In the genomic region with DNA sequence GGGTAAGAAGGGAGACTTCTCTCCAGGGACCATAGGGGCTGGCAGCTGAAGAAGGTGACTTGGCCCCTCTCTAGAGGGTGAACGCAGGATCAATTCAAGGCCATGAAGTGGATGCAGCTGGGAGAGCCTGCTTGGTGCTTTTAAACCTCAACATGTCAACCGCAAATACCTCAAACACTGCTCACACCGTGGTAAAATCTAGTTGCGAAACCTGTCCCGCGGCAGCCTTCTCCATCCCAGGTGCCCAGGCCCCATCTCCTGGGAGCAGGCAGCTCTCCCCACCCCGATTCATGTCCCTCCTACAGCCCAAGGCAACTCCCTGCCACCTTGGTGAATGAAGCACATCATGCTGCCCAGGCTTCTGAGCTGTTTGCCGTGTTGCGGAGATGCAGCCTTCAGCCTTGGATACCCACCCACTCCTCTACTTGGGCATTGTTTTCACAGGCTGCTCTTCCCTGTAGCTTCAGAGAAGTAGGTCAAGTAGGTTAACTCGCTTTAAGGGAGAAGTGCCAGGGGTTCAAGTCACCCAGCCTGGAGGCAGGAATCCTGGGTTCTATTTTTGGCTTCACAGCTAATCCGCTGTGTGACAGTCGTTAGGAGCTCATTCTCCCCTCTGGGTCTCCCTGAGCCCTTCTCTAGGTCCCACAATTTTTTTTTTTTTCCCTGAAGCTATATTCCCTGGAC, we compare ENCODE assay signal across 23 cellular contexts. TPM values are rescaled to one million over a fixed set of nuclear protein-coding genes. Genes with fewer than 3 reads are reported as not detected.
A peak's percentile ranks its signal among the peaks of the same experiment; 100 is the strongest.
DNase-seq lines count a peak whose midpoint lies in the region; ATAC-seq and TF ChIP-seq lines count a peak whose summit lies in the region.
"Had no signal": no experiment of that assay in that cellular context is flagged by ENCODE, and none has a peak within 500 bp of the region (broad histone marks: within the 10 kb centered on the region; RNA-seq: fewer than 3 reads in every experiment).

No MANE protein-coding gene starts in this region.

- TF ChIP-seq CTCF in left ventricle myocardium inferior (IDR thresholded peaks at IDR 0.05; ENCODE audit: borderline replicate concordance) (no peak), glutamatergic neuron (IDR thresholded peaks at IDR 0.05; ENCODE audit: partially characterized antibody, unreplicated experiment) (no peak), endothelial cell (IDR thresholded peaks at IDR 0.05; ENCODE audit: unreplicated experiment) (no peak)

- peaks cover 3% of the 10 kb centered on the region for H3K4me1 ChIP-seq in left ventricle myocardium inferior
- H3K4me1 ChIP-seq: A549, neural progenitor cell had no signal

- H3K27me3 Mint-ChIP-seq in glutamatergic neuron (ENCODE audit: unreplicated experiment): peaks cover 11% of the 10 kb centered on the region
- peaks cover 4% of the 10 kb centered on the region for H3K27me3 Mint-ChIP-seq in endothelial cell (ENCODE audit: unreplicated experiment)

- H3K9me3 Mint-ChIP-seq in glutamatergic neuron (ENCODE audit: unreplicated experiment) (peaks cover 10% of the 10 kb centered on the region), endothelial cell (ENCODE audit: unreplicated experiment) (no peaks in the 10 kb centered on the region)
- H3K9me3 Mint-ChIP-seq: activated T-cell treated with anti-CD3 and anti-CD28 coated beads, Interleukin-2, amount 50 U/mL, for 24 hours had no signal

- no peak overlapping the region for H3K4me3 Mint-ChIP-seq in glutamatergic neuron (ENCODE audit: unreplicated experiment)
- H3K4me3 Mint-ChIP-seq in endothelial cell (ENCODE audit: unreplicated experiment): no peak overlapping the region
- H3K4me3 Mint-ChIP-seq: activated CD8-positive, alpha-beta T cell treated with anti-CD3 and anti-CD28 coated beads, Interleukin-2, amount 10 ng/mL, durations not matched to agents 7 days and 5 days; activated T-cell treated with anti-CD3 and anti-CD28 coated beads, Interleukin-2, amount 50 U/mL, for 24 hours; B cell; neural progenitor cell had no signal

- no peaks in the 10 kb centered on the region for H3K4me1 Mint-ChIP-seq in glutamatergic neuron (ENCODE audit: low read depth, unreplicated experiment)
- peaks cover 33% of the 10 kb centered on the region for H3K4me1 Mint-ChIP-seq in endothelial cell (ENCODE audit: unreplicated experiment)

- H3K27me3 ChIP-seq in left ventricle myocardium inferior (ENCODE audit: low read depth): no peaks in the 10 kb centered on the region

- H3K27ac Mint-ChIP-seq in glutamatergic neuron (ENCODE audit: unreplicated experiment) (peak overlapping the region; percentile 8), endothelial cell (ENCODE audit: unreplicated experiment) (no peak overlapping the region)
- H3K27ac Mint-ChIP-seq: activated CD8-positive, alpha-beta T cell treated with anti-CD3 and anti-CD28 coated beads, Interleukin-2, amount 10 ng/mL, durations not matched to agents 7 days and 5 days; activated T-cell treated with anti-CD3 and anti-CD28 coated beads, Interleukin-2, amount 50 U/mL, for 24 hours; B cell; neural progenitor cell; progenitor cell of endocrine pancreas had no signal

- no peak overlapping the region for H3K27ac ChIP-seq in left ventricle myocardium inferior (replicated peaks)
- H3K27ac ChIP-seq: A549, neural progenitor cell, skin epidermis had no signal

- no peak for DNase-seq in left ventricle myocardium superior
- DNase-seq in left ventricle myocardium inferior: no peak
- peak; percentile 18 for DNase-seq in NCI-H510A (lab: John Stamatoyannopoulos, UW)
- no peak for DNase-seq in glutamatergic neuron
- DNase-seq in endothelial cell (ENCODE audit: low spot score): no peak
- DNase-seq in stimulated activated CD4-positive, alpha-beta T cell treated with anti-CD3 and anti-CD28 coated beads, Interleukin-2, amount 100 ng/mL, for 24 hours: no peak
- DNase-seq: activated CD8-positive, alpha-beta T cell treated with anti-CD3 and anti-CD28 coated beads, Interleukin-2, amount 10 ng/mL, durations not matched to agents 7 days and 5 days; activated T-cell treated with anti-CD3 and anti-CD28 coated beads, Interleukin-2, amount 50 U/mL, for 24 hours; caudate nucleus; dermis blood vessel endothelial cell; mucosa of descending colon; NCI-H1417 treated with DMSO at 0.1 percent for 48 hours; NCI-H2171; stimulated activated CD4-positive, alpha-beta T cell treated with anti-CD3 and anti-CD28 coated beads, Interleukin-2, amount 100 ng/mL, for 48 hours; stimulated activated naive CD4-positive, alpha-beta T cell; T1000 had no signal

- ATAC-seq in left ventricle myocardium superior: peak; percentile 21
- ATAC-seq in GM18873 (IDR thresholded peaks at IDR 0.05; ENCODE audit: low FRiP score, unreplicated experiment): no peak
- no peak for ATAC-seq in HG03342 (IDR thresholded peaks at IDR 0.05; ENCODE audit: unreplicated experiment)
- ATAC-seq: A549; activated CD8-positive, alpha-beta T cell treated with anti-CD3 and anti-CD28 coated beads, Interleukin-2, amount 10 ng/mL, durations not matched to agents 7 days and 5 days; mucosa of descending colon had no signal

- no peak overlapping the region for H3K4me3 ChIP-seq in left ventricle myocardium inferior
- H3K4me3 ChIP-seq: A549, mucosa of descending colon, neural progenitor cell, skin epidermis had no signal

- peaks cover 10% of the 10 kb centered on the region for H3K36me3 Mint-ChIP-seq in glutamatergic neuron (ENCODE audit: unreplicated experiment)
- H3K36me3 Mint-ChIP-seq in endothelial cell (ENCODE audit: low read depth, unreplicated experiment): no peaks in the 10 kb centered on the region
- H3K36me3 Mint-ChIP-seq: neural progenitor cell had no signal

- H3K9me3 ChIP-seq in left ventricle myocardium inferior (replicated peaks): no peaks in the 10 kb centered on the region
- H3K9me3 ChIP-seq: A549, mucosa of descending colon had no signal

- intact Hi-C loops in left ventricle myocardium superior (cut with micrococcal nuclease): no loop called here
- intact Hi-C loops in left ventricle myocardium inferior (cut with micrococcal nuclease): no loop called here

- H3K36me3 ChIP-seq in left ventricle myocardium inferior: no peaks in the 10 kb centered on the region
- H3K36me3 ChIP-seq: neural progenitor cell had no signal

RNA-seq across cellular contexts. Expression of a gene that starts 6.2 kb away (rescaled TPM):
- total RNA-seq in left ventricle myocardium superior (4.2 TPM), left ventricle myocardium inferior (8.7 TPM), glutamatergic neuron (ENCODE audit: unreplicated experiment) (22.9 TPM), endothelial cell (ENCODE audit: unreplicated experiment) (11.3 TPM)
